ENCODE assay signal across 8 cellular contexts in the genomic region with DNA sequence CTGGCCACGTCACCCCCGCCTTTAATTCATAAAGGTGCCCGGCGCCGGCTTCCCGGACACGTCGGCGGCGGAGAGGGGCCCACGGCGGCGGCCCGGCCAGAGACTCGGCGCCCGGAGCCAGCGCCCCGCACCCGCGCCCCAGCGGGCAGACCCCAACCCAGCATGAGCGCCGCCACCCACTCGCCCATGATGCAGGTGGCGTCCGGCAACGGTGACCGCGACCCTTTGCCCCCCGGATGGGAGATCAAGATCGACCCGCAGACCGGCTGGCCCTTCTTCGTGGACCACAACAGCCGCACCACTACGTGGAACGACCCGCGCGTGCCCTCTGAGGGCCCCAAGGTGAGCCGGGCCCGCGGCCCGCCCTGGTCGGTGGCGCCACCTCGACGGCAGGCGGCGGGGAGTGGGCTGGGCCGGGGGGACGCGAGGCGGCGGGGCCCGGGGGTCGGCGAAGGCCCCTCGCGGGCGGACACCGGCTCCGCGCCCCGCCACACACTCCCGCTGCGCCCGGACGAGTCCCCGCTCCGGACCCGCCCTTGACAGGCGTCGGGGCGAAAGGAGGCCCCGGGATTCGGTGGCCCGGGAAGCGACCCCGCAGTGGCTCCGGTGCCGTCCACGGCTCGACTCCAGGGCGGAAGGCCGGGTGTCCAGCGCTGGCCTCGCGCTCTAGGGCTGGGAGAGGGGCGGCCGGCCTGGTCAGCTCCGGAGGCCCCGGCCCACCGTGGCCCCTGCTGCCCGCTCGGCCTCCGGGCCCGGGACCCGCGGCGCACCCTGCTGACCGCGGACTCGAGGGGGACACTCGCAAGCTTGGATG. TPM values are rescaled to one million over a fixed set of nuclear protein-coding genes. Genes with fewer than 3 reads are reported as not detected.
DNase-seq lines count a peak whose midpoint lies in the region; ATAC-seq, FAIRE-seq and TF ChIP-seq lines count a peak whose summit lies in the region.

No MANE protein-coding gene starts in this region.

- H3K4me1 ChIP-seq in A549: peaks cover 35% of the 10 kb centered on the region
- H3K4me1 ChIP-seq in right cardiac atrium (ENCODE audit: control insufficient read depth, insufficient read depth, low read length): peaks cover 10% of the 10 kb centered on the region
- H3K4me1 ChIP-seq in skeletal muscle satellite cell (ENCODE audit: control insufficient read depth, insufficient read depth, low read length): peaks cover 33% of the 10 kb centered on the region

- H3K4me1 Mint-ChIP-seq in activated naive CD4-positive, alpha-beta T cell treated with anti-CD3 and anti-CD28 coated beads, Interleukin-2, amount 50 U/mL, for 24 hours: peaks cover 49% of the 10 kb centered on the region

- peak overlapping the region; percentile 89 to 96 for H3K27ac ChIP-seq in A549
- no peak overlapping the region for H3K27ac ChIP-seq in HL-60 (replicated peaks)
- H3K27ac ChIP-seq in right cardiac atrium (ENCODE audit: low read length): peak overlapping the region; percentile 95

- ATAC-seq in A549 (peak; percentile 18 to 38), GM19035 (IDR thresholded peaks at IDR 0.05; ENCODE audit: unreplicated experiment) (peak; percentile 5), right cardiac atrium (peak; percentile 7 to 27)

- peak in 1 of 2 experiments; percentile 0; a peak in 1 of 5 replicates for TF ChIP-seq RAD21 in A549 (conservative IDR thresholded peaks at IDR 0.05 in 1 of 2, IDR thresholded peaks at IDR 0.05 in 1 of 2)

- CTCF ChIA-PET in A549 (lab: Yijun Ruan, JAX): interaction anchor here (0.8 to 8.3 kb wide), 8 partner anchors 13 to 83 kb away, joined by 3 to 69 read pairs (median 4); no protein-coding TSS in a partner anchor

- H3K9me3 ChIP-seq in A549 (no peaks in the 10 kb centered on the region), right cardiac atrium (ENCODE audit: control insufficient read depth, low read length) (no peaks in the 10 kb centered on the region), skeletal muscle satellite cell (replicated peaks; ENCODE audit: low read length) (no peaks in the 10 kb centered on the region)

- peak overlapping the region; percentile 94 for H3K27ac Mint-ChIP-seq in activated naive CD4-positive, alpha-beta T cell treated with anti-CD3 and anti-CD28 coated beads, Interleukin-2, amount 50 U/mL, for 24 hours

- POLR2A ChIA-PET in A549 (lab: Yijun Ruan, JAX): interaction anchor here (0.5 to 1.4 kb wide), 21 partner anchors 9 to 221 kb away, joined by 3 to 17 read pairs (median 4); partner anchors contain the start of genes INPP5F, MCMBP, RGS10 and TIAL1

- DNase-seq in A549 (ENCODE audit: low read depth in 1 of 2, low spot score in 1 of 2) (no peak), HL-60 (ENCODE audit: low read depth in 1 of 2, low spot score in 1 of 2) (no peak), right cardiac atrium (peak; percentile 32 to 70 (median 69)), mesenteric fat pad (ENCODE audit: low spot score) (no peak), HCEC 1CT (no peak)

- H3K4me2 ChIP-seq in A549: peak overlapping the region; percentile 79
- peak overlapping the region; percentile 83 for H3K4me2 ChIP-seq in skeletal muscle satellite cell (ENCODE audit: low read length)

- intact Hi-C loops in right cardiac atrium (cut with DNase I): no loop called here

- TF ChIP-seq EP300 in A549 (IDR thresholded peaks at IDR 0.05): no peak

- H3K9me3 Mint-ChIP-seq in activated naive CD4-positive, alpha-beta T cell treated with anti-CD3 and anti-CD28 coated beads, Interleukin-2, amount 50 U/mL, for 24 hours: no peaks in the 10 kb centered on the region

- peak overlapping the region; percentile 99 for H3K9ac ChIP-seq in skeletal muscle satellite cell (ENCODE audit: low read depth, low read length)

- no peaks in the 10 kb centered on the region for H3K36me3 Mint-ChIP-seq in activated naive CD4-positive, alpha-beta T cell treated with anti-CD3 and anti-CD28 coated beads, Interleukin-2, amount 50 U/mL, for 24 hours

- H3K27me3 ChIP-seq in HL-60 (ENCODE audit: insufficient read depth, poor library complexity, severe bottlenecking) (peaks cover 3% of the 10 kb centered on the region), right cardiac atrium (ENCODE audit: control insufficient read depth, insufficient read depth) (no peaks in the 10 kb centered on the region), skeletal muscle satellite cell (ENCODE audit: control insufficient read depth, insufficient read depth, low read length) (no peaks in the 10 kb centered on the region)

- peaks cover 7% of the 10 kb centered on the region for H3K36me3 ChIP-seq in skeletal muscle satellite cell (ENCODE audit: insufficient read depth, low read length)

- peak overlapping the region; percentile 92 for H3K4me3 Mint-ChIP-seq in activated naive CD4-positive, alpha-beta T cell treated with anti-CD3 and anti-CD28 coated beads, Interleukin-2, amount 50 U/mL, for 24 hours

- WGBS in A549 (ENCODE audit: missing lambda C conversion rate): 4% methylated on average over 14 of the region's 106 CpGs
- under 1% methylated on average over 106 of the region's 106 CpGs for WGBS in right cardiac atrium

- TF ChIP-seq POLR2A in A549 (IDR thresholded peaks at IDR 0.05; ENCODE audit: low read length): peak; percentile 45

- peak overlapping the region; percentile 88 for H3K4me3 ChIP-seq in A549
- H3K4me3 ChIP-seq in HL-60 (replicated peaks; ENCODE audit: insufficient read depth, low read length): peak overlapping the region; percentile 81
- peak overlapping the region; percentile 93 for H3K4me3 ChIP-seq in right cardiac atrium (ENCODE audit: low read length)
- H3K4me3 ChIP-seq in skeletal muscle satellite cell (ENCODE audit: low read length): peak overlapping the region; percentile 97

- FAIRE-seq in A549 (lab: Jason Lieb, UNC): no peak

- TF ChIP-seq CTCF in A549 (IDR thresholded peaks at IDR 0.05) (no peak), HL-60 (IDR thresholded peaks at IDR 0.05; ENCODE audit: insufficient read depth, low read length) (no peak)

- no peaks in the 10 kb centered on the region for H3K27me3 Mint-ChIP-seq in activated naive CD4-positive, alpha-beta T cell treated with anti-CD3 and anti-CD28 coated beads, Interleukin-2, amount 50 U/mL, for 24 hours

TF ChIP-seq in A549, 52 proteins besides CTCF, POLR2A, EP300 and RAD21:
- no peak for TF ChIP-seq TFCP2L1 (CRISPR knock-in tag; IDR thresholded peaks at IDR 0.05)
- no peak for TF ChIP-seq NPAS2 (CRISPR knock-in tag; IDR thresholded peaks at IDR 0.05; ENCODE audit: borderline replicate concordance)
- peak in 1 of 2 experiments; percentile 64; a peak in 2 of 5 replicates for TF ChIP-seq JUN (IDR thresholded peaks at IDR 0.05)
- TF ChIP-seq HDAC2 (IDR thresholded peaks at IDR 0.05): no peak
- no peak for TF ChIP-seq TP53 (CRISPR knock-in tag; IDR thresholded peaks at IDR 0.05)

RNA-seq across cellular contexts. Expression of gene BAG3, which starts 0.5 kb away (rescaled TPM):
- polyA plus RNA-seq in A549 (2011; rRNA removed) (10.7 and 18.3 TPM in 2 replicates), A549 (2017; fragmentation: RNase III; extraction: RNeasy Plus Mini Kit Qiagen cat#74134 plus additional on column Dnase treatment) (50.0 to 58.4 TPM (median 57.4 TPM) in 3 replicates), right cardiac atrium (134 TPM)
- 19.0 and 26.0 TPM in 2 replicates for polyA plus RNA-seq in A549 (2012; cell fraction: cytosol; rRNA removed)
- polyA plus RNA-seq in A549 (2012; cell fraction: nucleus; rRNA removed): 43.7 and 44.6 TPM in 2 replicates
- polyA minus RNA-seq in A549 (2011; rRNA and poly(A)+ RNA removed): 11.6 TPM in 2 replicates
- total RNA-seq in right cardiac atrium (100 to 1,000 TPM; 111 to 166 (median 139) TPM), mesenteric fat pad (83.3 TPM)
- 19.5 and 23.6 TPM in 2 replicates for total RNA-seq in skeletal muscle satellite cell (2012; rRNA removed)

RNA-seq across cellular contexts. Expression of gene TIAL1, which starts 55.0 kb away (rescaled TPM):
- polyA plus RNA-seq in A549 (2011; rRNA removed) (101 and 115 TPM in 2 replicates), A549 (2017; fragmentation: RNase III; extraction: RNeasy Plus Mini Kit Qiagen cat#74134 plus additional on column Dnase treatment) (88.1 to 89.5 TPM (median 88.8 TPM) in 3 replicates), right cardiac atrium (37.7 TPM)
- 40.8 and 45.1 TPM in 2 replicates for polyA plus RNA-seq in A549 (2012; cell fraction: cytosol; rRNA removed)
- polyA plus RNA-seq in A549 (2012; cell fraction: nucleus; rRNA removed): 54.7 and 77.8 TPM in 2 replicates
- 61.5 and 64.7 TPM in 2 replicates for polyA minus RNA-seq in A549 (2011; rRNA and poly(A)+ RNA removed)
- total RNA-seq in right cardiac atrium (10 to 100 TPM; 81.3 to 92.6 (median 84.9) TPM), mesenteric fat pad (97.6 TPM)
- 28.4 and 30.8 TPM in 2 replicates for total RNA-seq in skeletal muscle satellite cell (2012; rRNA removed)

Comparison
In these comparisons a context has a peak if more than half of its experiments do, and no peak if none do; other contexts are left out.
1. DNase-seq: peak in right cardiac atrium (3 of 3); none in A549 (0 of 2), HL-60 (0 of 2), mesenteric fat pad (single experiment) and HCEC 1CT (single experiment).
2. Peak in every context shown above with its lines, with median percentiles within 50 percentile points of each other: ATAC-seq and H3K4me3 ChIP-seq.